Comparison of ENCODE assay signal across 10 cellular contexts in the genomic region with DNA sequence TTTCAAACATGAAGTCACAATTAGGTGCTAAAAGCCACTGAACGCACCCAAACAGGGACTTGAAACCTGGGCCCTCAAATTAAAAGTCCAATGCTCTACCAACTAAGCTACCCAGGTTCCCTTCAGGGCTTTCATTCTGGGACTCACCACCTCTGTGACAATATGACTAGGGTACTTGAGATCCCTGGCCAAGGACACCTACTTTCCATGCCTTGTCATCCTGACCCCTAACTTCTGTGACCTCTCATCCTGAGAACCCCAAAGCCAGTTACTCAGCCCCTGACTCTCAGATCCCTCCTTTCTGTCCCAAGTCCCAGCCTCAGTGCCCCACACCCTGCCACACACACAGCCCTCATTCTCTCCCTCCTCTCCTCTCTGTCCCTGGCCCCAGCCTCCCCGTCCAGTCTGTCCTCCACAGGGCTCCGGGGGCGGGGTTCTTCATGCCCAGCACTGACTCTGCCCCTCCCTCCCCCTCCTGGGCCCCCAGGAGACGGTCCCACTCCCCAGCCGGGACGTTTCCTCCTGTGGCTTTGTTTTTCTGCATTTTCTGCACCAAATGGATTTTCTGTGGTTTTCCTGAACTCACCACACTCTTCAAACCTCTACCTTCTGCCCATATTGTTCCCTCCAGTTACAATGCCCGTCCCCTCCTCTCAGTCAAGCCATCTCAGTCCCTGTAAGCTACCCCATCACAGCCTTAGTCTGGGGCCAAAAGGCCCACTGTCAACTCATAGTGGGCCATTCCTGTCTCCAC. TPM values are rescaled to one million over a fixed set of nuclear protein-coding genes. Genes with fewer than 3 reads are reported as not detected.
DNase-seq lines count a peak whose midpoint lies in the region; ATAC-seq and TF ChIP-seq lines count a peak whose summit lies in the region.
"Had no signal": no experiment of that assay in that cellular context is flagged by ENCODE, and none has a peak within 500 bp of the region (broad histone marks: within the 10 kb centered on the region; RNA-seq: fewer than 3 reads in every experiment).

No MANE protein-coding gene starts in this region.

- H3K4me3 ChIP-seq in A673 (ENCODE audit: low read depth, low read length, poor library complexity, severe bottlenecking) = no peak overlapping the region
- H3K4me3 ChIP-seq in HAP-1 = peak overlapping the region; percentile 41

- DNase-seq in A673 (ENCODE audit: low spot score) (no peak), HAP-1 (ENCODE audit: low spot score in 2 of 2) (no peak), memory B cell (ENCODE audit: low spot score in 2 of 2) (no peak), SKM-1 treated with dmso at 0.1 percent for 144 hours (lab: John Stamatoyannopoulos, UW; ENCODE audit: unreplicated experiment) (no peak), T1000 (lab: John Stamatoyannopoulos, UW) (no peak)
- no peak for DNase-seq in activated CD4-positive, alpha-beta memory T cell treated with anti-CD3 and anti-CD28 coated beads, Interleukin-2, amount 10 ng/mL, durations not matched to agents 7 days and 5 days

- peak overlapping the region; percentile 31 for H3K27ac Mint-ChIP-seq in activated CD4-positive, alpha-beta memory T cell treated with anti-CD3 and anti-CD28 coated beads, Interleukin-2, amount 10 ng/mL, durations not matched to agents 7 days and 5 days
- H3K27ac Mint-ChIP-seq in memory B cell = peak overlapping the region; percentile 65

- peaks cover 11% of the 10 kb centered on the region for H3K27me3 Mint-ChIP-seq in activated CD4-positive, alpha-beta memory T cell treated with anti-CD3 and anti-CD28 coated beads, Interleukin-2, amount 10 ng/mL, durations not matched to agents 7 days and 5 days
- H3K27me3 Mint-ChIP-seq in memory B cell = no peaks in the 10 kb centered on the region

- peak overlapping the region; percentile 14 for H3K27ac ChIP-seq in A673 (ENCODE audit: low read depth, low read length, poor library complexity, severe bottlenecking)

- no peaks in the 10 kb centered on the region for H3K9me3 ChIP-seq in A673 (ENCODE audit: low read depth, low read length, poor library complexity, severe bottlenecking)
- H3K9me3 ChIP-seq in HAP-1 = no peaks in the 10 kb centered on the region
- H3K9me3 ChIP-seq: tibial artery had no signal

- peaks cover 13% of the 10 kb centered on the region for H3K4me1 ChIP-seq in A673 (ENCODE audit: insufficient read depth, low read length, poor library complexity, severe bottlenecking)
- peaks cover 8% of the 10 kb centered on the region for H3K4me1 ChIP-seq in HAP-1

- no peak for ATAC-seq in memory B cell (ENCODE audit: low read depth)
- no peak for ATAC-seq in GM18519 (IDR thresholded peaks at IDR 0.05; ENCODE audit: low FRiP score, unreplicated experiment)
- no peak for ATAC-seq in HG02571 (IDR thresholded peaks at IDR 0.05; ENCODE audit: unreplicated experiment)

- CTCF ChIA-PET in A673 (lab: Charles Lee) = no interaction called here
- CTCF ChIA-PET in activated CD4-positive, alpha-beta memory T cell treated with anti-CD3 and anti-CD28 coated beads, Interleukin-2, amount 10 ng/mL, durations not matched to agents 7 days and 5 days (lab: Charles Lee) = interaction anchor here (0.6 to 4.9 kb wide), 15 partner anchors 9 to 409 kb away, joined by 3 to 39 read pairs (median 4); partner anchors contain the start of gene RRAS

- POLR2A ChIA-PET in A673 (lab: Charles Lee; ENCODE audit: low non-redundant PET) = interaction anchor here (0.6 kb wide), 1 partner anchor 11 kb away, joined by 4 read pairs; no protein-coding TSS in a partner anchor
- POLR2A ChIA-PET in activated CD4-positive, alpha-beta memory T cell treated with anti-CD3 and anti-CD28 coated beads, Interleukin-2, amount 10 ng/mL, durations not matched to agents 7 days and 5 days (lab: Charles Lee) = interaction anchor here (0.6 to 3.8 kb wide), 13 partner anchors 12 to 333 kb away, joined by 3 to 11 read pairs (median 4); partner anchors contain the start of genes NOSIP, PRRG2 and RPS11

- no peaks in the 10 kb centered on the region for H3K36me3 Mint-ChIP-seq in activated CD4-positive, alpha-beta memory T cell treated with anti-CD3 and anti-CD28 coated beads, Interleukin-2, amount 10 ng/mL, durations not matched to agents 7 days and 5 days (ENCODE audit: low read depth)
- H3K36me3 Mint-ChIP-seq in memory B cell = no peaks in the 10 kb centered on the region

- H3K27me3 ChIP-seq in A673 (replicated peaks; ENCODE audit: insufficient read depth, low read depth, low read length, poor library complexity) (no peaks in the 10 kb centered on the region), HAP-1 (ENCODE audit: low read depth) (no peaks in the 10 kb centered on the region)
- H3K27me3 ChIP-seq: tibial artery had no signal

- no TSS peak for BruUV-seq in A673 (replicated peaks; lab: Mats Ljungman, UMichigan)

- in situ Hi-C loops in HAP-1 (cut with MboI; ENCODE audit: low sequenced_read_pairs) = no loop called here

- peaks cover 26% of the 10 kb centered on the region for H3K4me1 Mint-ChIP-seq in activated CD4-positive, alpha-beta memory T cell treated with anti-CD3 and anti-CD28 coated beads, Interleukin-2, amount 10 ng/mL, durations not matched to agents 7 days and 5 days
- H3K4me1 Mint-ChIP-seq in memory B cell = peaks cover 20% of the 10 kb centered on the region

- H3K36me3 ChIP-seq in A673 (ENCODE audit: insufficient read depth, low read length, poor library complexity, severe bottlenecking) (peaks cover 69% of the 10 kb centered on the region), HAP-1 (replicated peaks) (no peaks in the 10 kb centered on the region)

- intact Hi-C loops in A673 (cut with micrococcal nuclease; ENCODE audit: unreplicated experiment) = no loop called here

- no peak for TF ChIP-seq CTCF in A673 (conservative IDR thresholded peaks at IDR 0.05; ENCODE audit: low read depth, low read length)

- peak overlapping the region; percentile 76 for H3K4me3 Mint-ChIP-seq in activated CD4-positive, alpha-beta memory T cell treated with anti-CD3 and anti-CD28 coated beads, Interleukin-2, amount 10 ng/mL, durations not matched to agents 7 days and 5 days
- H3K4me3 Mint-ChIP-seq in memory B cell = peak overlapping the region; percentile 86

- H3K9me3 Mint-ChIP-seq in activated CD4-positive, alpha-beta memory T cell treated with anti-CD3 and anti-CD28 coated beads, Interleukin-2, amount 10 ng/mL, durations not matched to agents 7 days and 5 days = no peaks in the 10 kb centered on the region
- H3K9me3 Mint-ChIP-seq in memory B cell = no peaks in the 10 kb centered on the region

RNA-seq across cellular contexts. Expression of gene RCN3, which starts 7.0 kb away (rescaled TPM):
- 82.9 and 95.3 TPM in 2 replicates for total RNA-seq in A673 (2021)
- 1 to 10 TPM; 1.8 to 2.0 TPM for total RNA-seq in activated CD4-positive, alpha-beta memory T cell treated with anti-CD3 and anti-CD28 coated beads, Interleukin-2, amount 10 ng/mL, durations not matched to agents 7 days and 5 days

RNA-seq across cellular contexts. Expression of gene FCGRT, which starts 22.3 kb away (rescaled TPM):
- total RNA-seq in A673 (2021) = 396 and 482 TPM in 2 replicates
- total RNA-seq in activated CD4-positive, alpha-beta memory T cell treated with anti-CD3 and anti-CD28 coated beads, Interleukin-2, amount 10 ng/mL, durations not matched to agents 7 days and 5 days = 10 to 100 TPM; 10.2 to 11.1 TPM

RNA-seq across cellular contexts. Expression of gene RPS11, which starts 38.6 kb away (rescaled TPM):
- total RNA-seq in A673 (2021) = 2,088 and 2,093 TPM in 2 replicates
- 1,000 to 10,000 TPM; 2,194 to 2,385 TPM for total RNA-seq in activated CD4-positive, alpha-beta memory T cell treated with anti-CD3 and anti-CD28 coated beads, Interleukin-2, amount 10 ng/mL, durations not matched to agents 7 days and 5 days

RNA-seq across cellular contexts. Expression of gene NOSIP, which starts 45.5 kb away (rescaled TPM):
- total RNA-seq in A673 (2021) = 169 and 178 TPM in 2 replicates
- 100 to 1,000 TPM; 162 to 163 TPM for total RNA-seq in activated CD4-positive, alpha-beta memory T cell treated with anti-CD3 and anti-CD28 coated beads, Interleukin-2, amount 10 ng/mL, durations not matched to agents 7 days and 5 days

RNA-seq across cellular contexts. Expression of gene PRRG2, which starts 46.3 kb away (rescaled TPM):
- total RNA-seq in A673 (2021) = 1.5 and 1.9 TPM in 2 replicates
- total RNA-seq in activated CD4-positive, alpha-beta memory T cell treated with anti-CD3 and anti-CD28 coated beads, Interleukin-2, amount 10 ng/mL, durations not matched to agents 7 days and 5 days = 1 to 10 TPM; 1.0 to 1.1 TPM
- total RNA-seq: NCI-H460 had no signal

Comparison
In these comparisons a context has a peak if more than half of its experiments do, and no peak if none do; other contexts are left out.
1. RNA of gene RCN3, which starts 7.0 kb away (total RNA-seq): 82.9 to 95.3 TPM in A673; 1.8 to 2.0 TPM in activated CD4-positive, alpha-beta memory T cell treated with anti-CD3 and anti-CD28 coated beads, Interleukin-2, amount 10 ng/mL, durations not matched to agents 7 days and 5 days; every median in the first group is over 10 times any median in the second.
2. RNA of gene FCGRT, which starts 22.3 kb away (total RNA-seq): 396 to 482 TPM in A673; 10.2 to 11.1 TPM in activated CD4-positive, alpha-beta memory T cell treated with anti-CD3 and anti-CD28 coated beads, Interleukin-2, amount 10 ng/mL, durations not matched to agents 7 days and 5 days; every median in the first group is over 10 times any median in the second.